Comparison of ENCODE assay signal across 9 cellular contexts in genomic region chr16:67893791-67894399, GRCh38. TPM values are rescaled to one million over a fixed set of nuclear protein-coding genes. Genes with fewer than 3 reads are reported as not detected.
DNase-seq lines count a peak whose midpoint lies in the region; ATAC-seq and TF ChIP-seq lines count a peak whose summit lies in the region.
"Had no signal": no experiment of that assay in that cellular context is flagged by ENCODE, and none has a peak within 500 bp of the region (broad histone marks: within the 10 kb centered on the region; RNA-seq: fewer than 3 reads in every experiment).

No MANE protein-coding gene starts in this region.

- H3K4ac ChIP-seq in trophoblast cell (ENCODE audit: low read depth, low read length), result peak overlapping the region; percentile 71

- TF ChIP-seq CTCF in GM12875 (IDR thresholded peaks at IDR 0.05; ENCODE audit: borderline replicate concordance, insufficient read depth, low read depth, low read length), result no peak
- TF ChIP-seq CTCF in OCI-LY1 (IDR thresholded peaks at IDR 0.05; ENCODE audit: low read length), result no peak
- TF ChIP-seq CTCF in epithelial cell of proximal tubule (conservative IDR thresholded peaks at IDR 0.05; ENCODE audit: low read depth, low read length), result no peak

- H3K27ac ChIP-seq in OCI-LY1 (ENCODE audit: low read depth, low read length, poor library complexity, severe bottlenecking) (no peak overlapping the region), trophoblast cell (ENCODE audit: low read depth, low read length) (peak overlapping the region; percentile 61)

- H3K9ac ChIP-seq in OCI-LY1 (ENCODE audit: low read length) (peak overlapping the region; percentile 88), trophoblast cell (ENCODE audit: low read length) (peak overlapping the region; percentile 100)

- H3K18ac ChIP-seq in trophoblast cell (ENCODE audit: low read length), result peak overlapping the region; percentile 100

- peak overlapping the region; percentile 98 for H4K91ac ChIP-seq in trophoblast cell (ENCODE audit: low read depth, low read length)

- intact Hi-C loops in posterior cingulate gyrus (cut with DNase I), result loop anchor here (10.0 kb wide), 1 partner anchor 49 kb away; the partner anchor contains the start of genes CENPT, NUTF2 and THAP11

- no peak for ATAC-seq in GM19397 (IDR thresholded peaks at IDR 0.05; ENCODE audit: unreplicated experiment)

- H3K23ac ChIP-seq in trophoblast cell (ENCODE audit: low read length), result no peak overlapping the region

- H4K20me1 ChIP-seq in OCI-LY1 (ENCODE audit: insufficient read depth, low read length), result no peaks in the 10 kb centered on the region

- no peaks in the 10 kb centered on the region for H3F3A ChIP-seq in OCI-LY1 (ENCODE audit: insufficient read depth, low read length)

- H3K79me2 ChIP-seq in OCI-LY1 (ENCODE audit: insufficient read depth, low read length) (peaks cover 19% of the 10 kb centered on the region), trophoblast cell (ENCODE audit: control insufficient read depth, insufficient read depth, low read length, poor library complexity) (peaks cover 8% of the 10 kb centered on the region)

- H3K36me3 ChIP-seq in OCI-LY1 (ENCODE audit: insufficient read depth, low read length) (no peaks in the 10 kb centered on the region), trophoblast cell (ENCODE audit: control insufficient read depth in 1 of 2, insufficient read depth in 2 of 2, low read length in 2 of 2) (no peaks in the 10 kb centered on the region)

- peak overlapping the region; percentile 93 for H3K4me3 ChIP-seq in GM12875 (ENCODE audit: low read depth, low read length)
- H3K4me3 ChIP-seq in OCI-LY1 (ENCODE audit: low read depth, low read length, poor library complexity, severe bottlenecking), result peak overlapping the region; percentile 91
- peak overlapping the region; percentile 98 for H3K4me3 ChIP-seq in epithelial cell of proximal tubule (ENCODE audit: low read depth, low read length)
- peak overlapping the region; percentile 95 for H3K4me3 ChIP-seq in trophoblast cell (ENCODE audit: low read depth, low read length)

- H3K4me2 ChIP-seq in OCI-LY1 (ENCODE audit: low read length) (peak overlapping the region; percentile 77), trophoblast cell (ENCODE audit: low read length) (peak overlapping the region; percentile 96)

- H2BK120ac ChIP-seq in trophoblast cell (ENCODE audit: insufficient read depth, low read length, poor library complexity), result peak overlapping the region; percentile 97

- H2AFZ ChIP-seq in OCI-LY1 (ENCODE audit: low read length) (no peak overlapping the region), trophoblast cell (ENCODE audit: insufficient read depth, low read length, poor library complexity) (peak overlapping the region; percentile 98)

- DNase-seq in epithelial cell of proximal tubule (ENCODE audit: low read depth) (no peak), trophoblast cell (no peak), GOT3 (lab: John Stamatoyannopoulos, UW) (no peak), posterior cingulate gyrus (no peak), iPS-NIHi11 (ENCODE audit: low spot score) (no peak)

- H3K14ac ChIP-seq in trophoblast cell (ENCODE audit: low read length), result peak overlapping the region; percentile 97

- H2BK5ac ChIP-seq in trophoblast cell (ENCODE audit: low read depth, low read length, poor library complexity), result peak overlapping the region; percentile 78

- no peak overlapping the region for H2BK12ac ChIP-seq in trophoblast cell (ENCODE audit: low read length)

- no CpG with 5 or more reads among the region's 11 CpGs for WGBS in trophoblast cell (ENCODE audit: extremely low coverage, insufficient coverage, insufficient read length)

- H4K8ac ChIP-seq in trophoblast cell (ENCODE audit: low read depth, low read length), result peak overlapping the region; percentile 98

- no peaks in the 10 kb centered on the region for H3K27me3 ChIP-seq in OCI-LY1 (ENCODE audit: insufficient read depth, low read length)
- no peaks in the 10 kb centered on the region for H3K27me3 ChIP-seq in trophoblast cell (ENCODE audit: insufficient read depth, low read length)

- peak overlapping the region; percentile 95 for H2AK5ac ChIP-seq in trophoblast cell (ENCODE audit: low read length)

- H3K9me3 ChIP-seq in OCI-LY1 (ENCODE audit: low read length), result no peaks in the 10 kb centered on the region
- no peaks in the 10 kb centered on the region for H3K9me3 ChIP-seq in trophoblast cell (ENCODE audit: insufficient read depth, low read depth, low read length)

- H3K4me1 ChIP-seq in OCI-LY1 (ENCODE audit: insufficient read depth, low read length, severe bottlenecking) (peaks cover 19% of the 10 kb centered on the region), trophoblast cell (ENCODE audit: control insufficient read depth in 1 of 2, insufficient read depth in 2 of 2, low read length in 2 of 2) (peaks cover 5 to 8% of the 10 kb centered on the region in 2 experiments)

- H4K12ac ChIP-seq in trophoblast cell (ENCODE audit: low read depth, low read length), result peak overlapping the region; percentile 98

- no peaks in the 10 kb centered on the region for H3K9me2 ChIP-seq in OCI-LY1 (ENCODE audit: low read depth, low read length)

- peaks cover 6% of the 10 kb centered on the region for H3K79me1 ChIP-seq in trophoblast cell (ENCODE audit: low read length)

RNA-seq across cellular contexts. Expression of gene PSKH1, which starts 0.8 kb away (rescaled TPM):
- 6.7 and 8.1 TPM in 2 replicates for total RNA-seq in epithelial cell of proximal tubule
- 17.9 and 25.2 TPM in 2 replicates for polyA plus RNA-seq in trophoblast cell (2013)

RNA-seq across cellular contexts. Expression of gene NRN1L, which starts 9.2 kb away (rescaled TPM):
- 0.46 TPM in 1 of 2 replicates, not detected in the other for total RNA-seq in epithelial cell of proximal tubule
- polyA plus RNA-seq in trophoblast cell (2013), result 3.8 and 4.2 TPM in 2 replicates
- total RNA-seq: SK-MEL-5 had no signal

RNA-seq across cellular contexts. Expression of gene EDC4, which starts 21.0 kb away (rescaled TPM):
- 61.1 and 61.2 TPM in 2 replicates for total RNA-seq in epithelial cell of proximal tubule
- 39.0 and 39.6 TPM in 2 replicates for polyA plus RNA-seq in trophoblast cell (2013)

RNA-seq across cellular contexts. Expression of gene CTRL, which starts 37.8 kb away (rescaled TPM):
- total RNA-seq in epithelial cell of proximal tubule, result 1.6 and 2.1 TPM in 2 replicates
- polyA plus RNA-seq in trophoblast cell (2013), result 0.34 and 0.42 TPM in 2 replicates

RNA-seq across cellular contexts. Expression of gene PSMB10, which starts 42.8 kb away (rescaled TPM):
- total RNA-seq in epithelial cell of proximal tubule, result 54.1 and 58.1 TPM in 2 replicates
- 12.5 and 14.2 TPM in 2 replicates for polyA plus RNA-seq in trophoblast cell (2013)
